10 cellular contexts compared by ENCODE assay signal in the genomic region with DNA sequence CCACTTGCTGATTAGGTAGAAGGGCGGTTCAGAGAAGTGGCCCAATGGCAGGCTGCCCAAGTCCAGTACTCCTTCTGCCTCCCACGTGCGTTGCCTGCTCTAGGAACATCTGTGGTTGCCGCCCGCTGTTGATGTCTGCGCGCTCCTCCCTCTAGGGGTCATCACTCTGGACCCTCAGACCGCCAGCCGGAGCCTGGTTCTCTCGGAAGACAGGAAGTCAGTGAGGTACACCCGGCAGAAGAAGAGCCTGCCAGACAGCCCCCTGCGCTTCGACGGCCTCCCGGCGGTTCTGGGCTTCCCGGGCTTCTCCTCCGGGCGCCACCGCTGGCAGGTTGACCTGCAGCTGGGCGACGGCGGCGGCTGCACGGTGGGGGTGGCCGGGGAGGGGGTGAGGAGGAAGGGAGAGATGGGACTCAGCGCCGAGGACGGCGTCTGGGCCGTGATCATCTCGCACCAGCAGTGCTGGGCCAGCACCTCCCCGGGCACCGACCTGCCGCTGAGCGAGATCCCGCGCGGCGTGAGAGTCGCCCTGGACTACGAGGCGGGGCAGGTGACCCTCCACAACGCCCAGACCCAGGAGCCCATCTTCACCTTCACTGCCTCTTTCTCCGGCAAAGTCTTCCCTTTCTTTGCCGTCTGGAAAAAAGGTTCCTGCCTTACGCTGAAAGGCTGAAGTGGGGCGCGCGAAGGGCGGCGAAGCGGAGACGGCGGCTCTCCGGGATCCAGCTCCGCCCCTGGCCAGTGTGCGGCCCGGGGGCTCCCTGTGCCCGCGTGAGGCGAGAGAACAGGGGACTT. TPM values are rescaled to one million over a fixed set of nuclear protein-coding genes. Genes with fewer than 3 reads are reported as not detected.
A peak's percentile ranks its signal among the peaks of the same experiment; 100 is the strongest.
DNase-seq lines count a peak whose midpoint lies in the region; ATAC-seq and TF ChIP-seq lines count a peak whose summit lies in the region.
"Had no signal": no experiment of that assay in that cellular context is flagged by ENCODE, and none has a peak within 500 bp of the region (broad histone marks: within the 10 kb centered on the region; RNA-seq: fewer than 3 reads in every experiment).

No MANE protein-coding gene starts in this region.

- TF ChIP-seq CTCF in heart left ventricle (IDR thresholded peaks at IDR 0.05) (no peak), astrocyte of the cerebellum (IDR thresholded peaks at IDR 0.05; ENCODE audit: low read depth, low read length, missing control alignments) (no peak)

- no peak overlapping the region for H3K27ac Mint-ChIP-seq in memory B cell

- no peak overlapping the region for H3K27ac ChIP-seq in heart left ventricle

- peaks cover 10 to 93% (median 45%) of the 10 kb centered on the region in 9 donors for H3K27me3 ChIP-seq in heart left ventricle

- no peaks in the 10 kb centered on the region for H3K36me3 ChIP-seq in heart left ventricle

- ATAC-seq in heart left ventricle (peak in 1 of 4 donors; percentile 44), memory B cell (ENCODE audit: low read depth) (peak; percentile 28)

- H3K27me3 Mint-ChIP-seq in memory B cell = peaks cover 31% of the 10 kb centered on the region

- TF ChIP-seq POLR2A in heart left ventricle (IDR thresholded peaks at IDR 0.05) = no peak

- H3K4me3 Mint-ChIP-seq in memory B cell = peak overlapping the region; percentile 44

- intact Hi-C loops in heart left ventricle (cut with DNase I) (loop anchor here in 4 of 10 donors (2.0 to 5.0 kb wide), 3 partner anchors 69 to 325 kb away; no protein-coding TSS in a partner anchor), cardiac septum (cut with DNase I) (no loop called here)

- in situ Hi-C loops in astrocyte of the cerebellum (cut with HindIII; ENCODE audit: low sequenced_read_pairs) = no loop called here

- WGBS in heart left ventricle, 4 donors = 3 to 8% (median 4%) methylated on average over 36 to 62 of the region's 62 CpGs

- H3K9me3 Mint-ChIP-seq in memory B cell = no peaks in the 10 kb centered on the region

- H3K9me3 ChIP-seq in heart left ventricle = no peaks in the 10 kb centered on the region

- peaks cover 3% of the 10 kb centered on the region for H3K4me1 Mint-ChIP-seq in memory B cell

- H3K4me1 ChIP-seq in heart left ventricle = peaks cover 0 to 9% (median 0%) of the 10 kb centered on the region in 12 donors

- DNase-seq in heart left ventricle = no peak
- DNase-seq in cardiac septum (ENCODE audit: low spot score) = no peak
- DNase-seq in astrocyte of the cerebellum (ENCODE audit: low read depth) = no peak
- no peak for DNase-seq in memory B cell (ENCODE audit: low spot score in 2 of 2)
- DNase-seq in NCI-H187 (lab: John Stamatoyannopoulos, UW) = no peak
- no peak for DNase-seq in NCI-H2171 treated with DMSO at 0.1 percent for 48 hours (lab: John Stamatoyannopoulos, UW)
- no peak for DNase-seq in AG08395 (ENCODE audit: low spot score)
- DNase-seq in amniotic stem cell (lab: John Stamatoyannopoulos, UW) = no peak
- DNase-seq: DND-41, SHP77 treated with DMSO at 0.1 percent for 48 hours had no signal

- H3K36me3 Mint-ChIP-seq in memory B cell = no peaks in the 10 kb centered on the region

- peak overlapping the region in 7 of 12 donors; percentile 4 to 21 (median 8) for H3K4me3 ChIP-seq in heart left ventricle
- H3K4me3 ChIP-seq in astrocyte of the cerebellum (ENCODE audit: low read depth, low read length) = peak overlapping the region; percentile 10

RNA-seq across cellular contexts. Expression of a gene that starts 8.5 kb away (rescaled TPM):
- total RNA-seq in heart left ventricle (not detected), cardiac septum (not detected)
- not detected for polyA plus RNA-seq in heart left ventricle

RNA-seq across cellular contexts. Expression of a gene that starts 10.9 kb away (rescaled TPM):
- total RNA-seq in heart left ventricle = not detected
- polyA plus RNA-seq in heart left ventricle = not detected
- 0.08 TPM for total RNA-seq in cardiac septum

RNA-seq across cellular contexts. Expression of a gene that starts 35.9 kb away (rescaled TPM):
- not detected for total RNA-seq in heart left ventricle
- not detected for polyA plus RNA-seq in heart left ventricle
- not detected for total RNA-seq in cardiac septum

RNA-seq across cellular contexts. Expression of a gene that starts 41.3 kb away (rescaled TPM):
- total RNA-seq in heart left ventricle (10 to 100 TPM; 19.1 to 37.4 (median 24.5) TPM), cardiac septum (24.2 TPM)
- 10 to 100 TPM; 15.1 to 31.8 TPM for polyA plus RNA-seq in heart left ventricle

RNA-seq across cellular contexts. Expression of a gene that starts 59.0 kb away (rescaled TPM):
- total RNA-seq in heart left ventricle = not detected
- polyA plus RNA-seq in heart left ventricle = not detected
- not detected for total RNA-seq in cardiac septum
